Comparison of ENCODE assay signal across 14 cellular contexts in the genomic region with DNA sequence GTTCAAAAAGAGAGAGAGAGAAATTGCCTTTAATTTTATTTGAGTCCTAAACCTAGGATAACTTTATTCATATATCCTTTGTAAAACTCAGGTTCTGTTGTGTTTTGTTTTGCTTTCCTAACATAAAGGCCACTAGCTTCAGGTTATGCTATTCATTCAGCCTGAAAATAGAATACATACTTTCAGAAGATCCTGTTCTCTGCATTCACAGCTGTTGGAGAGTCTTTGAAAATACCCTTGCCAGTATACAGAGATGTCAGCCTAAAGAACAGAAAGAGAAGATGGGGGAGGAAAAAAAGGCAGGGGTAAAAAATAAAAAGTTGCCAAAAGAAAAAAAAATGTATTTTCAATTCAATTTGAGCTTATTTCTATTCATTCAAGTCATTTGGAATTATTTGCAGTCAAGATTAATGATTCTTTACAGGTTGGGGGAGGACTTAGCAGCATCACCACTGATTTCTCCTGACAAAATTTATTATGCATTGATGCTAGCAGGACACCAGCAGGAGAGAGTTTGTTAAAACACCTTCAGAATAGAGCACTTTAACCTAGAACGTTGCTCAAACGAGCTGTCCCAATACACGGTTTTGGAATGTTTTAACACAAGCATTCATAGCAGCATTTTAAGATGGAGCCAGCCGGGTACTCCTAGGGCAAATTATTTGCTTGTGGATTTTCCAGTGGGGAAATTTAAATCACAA.
A peak's percentile ranks its signal among the peaks of the same experiment; 100 is the strongest.
DNase-seq lines count a peak whose midpoint lies in the region; ATAC-seq and TF ChIP-seq lines count a peak whose summit lies in the region.
"Had no signal": no experiment of that assay in that cellular context is flagged by ENCODE, and none has a peak within 500 bp of the region (broad histone marks: within the 10 kb centered on the region; RNA-seq: fewer than 3 reads in every experiment).

No MANE protein-coding gene starts in this region.

- peak overlapping the region; percentile 90 for H3K27ac ChIP-seq in MM.1S (ENCODE audit: low read length)
- H3K27ac ChIP-seq in caudate nucleus (ENCODE audit: low read depth, low read length) = no peak overlapping the region
- H3K27ac ChIP-seq: body of pancreas had no signal

- H3K27me3 ChIP-seq in MM.1S (replicated peaks; ENCODE audit: insufficient read depth, low read length) = no peaks in the 10 kb centered on the region
- H3K27me3 ChIP-seq: body of pancreas had no signal

- no peaks in the 10 kb centered on the region for H4K20me1 ChIP-seq in MM.1S (ENCODE audit: insufficient read depth, low read length)

- ATAC-seq in GM18519 (IDR thresholded peaks at IDR 0.05; ENCODE audit: low FRiP score, unreplicated experiment) (peak; percentile 53), GM21360 (IDR thresholded peaks at IDR 0.05; ENCODE audit: unreplicated experiment) (peak; percentile 74), HG02840 (IDR thresholded peaks at IDR 0.05; ENCODE audit: low FRiP score, unreplicated experiment) (peak; percentile 54), left lobe of liver (no peak)
- ATAC-seq: body of pancreas had no signal

- peak overlapping the region; percentile 48; the same call in 1 of the 2 replicates for H2AFZ ChIP-seq in MM.1S (ENCODE audit: low read length)

- peaks cover 29% of the 10 kb centered on the region; the same call in 1 of the 2 replicates for H3K4me1 ChIP-seq in MM.1S (ENCODE audit: low read length)
- H3K4me1 ChIP-seq: body of pancreas had no signal

- H3K4me3 ChIP-seq in MM.1S (ENCODE audit: low read length) = peak overlapping the region; percentile 25
- H3K4me3 ChIP-seq: body of pancreas had no signal

- no peaks in the 10 kb centered on the region for H3K79me2 ChIP-seq in MM.1S (ENCODE audit: low read length)

- H3K9me3 ChIP-seq in MM.1S (replicated peaks; ENCODE audit: insufficient read depth, low read length) = no peaks in the 10 kb centered on the region
- H3K9me3 ChIP-seq: body of pancreas had no signal

- peak; percentile 23 for TF ChIP-seq CTCF in MM.1S (IDR thresholded peaks at IDR 0.05; ENCODE audit: low read length)

- peak overlapping the region; percentile 66 for H3K4me2 ChIP-seq in MM.1S (ENCODE audit: low read depth, low read length)

- H3F3A ChIP-seq in MM.1S (ENCODE audit: insufficient read depth, low read length) = peaks cover 22% of the 10 kb centered on the region

- no peaks in the 10 kb centered on the region for H3K36me3 ChIP-seq in MM.1S (replicated peaks; ENCODE audit: insufficient read depth, low read length)

- no peaks in the 10 kb centered on the region for H3K9me2 ChIP-seq in MM.1S (replicated peaks; ENCODE audit: insufficient read depth, low read length)

- peak overlapping the region; percentile 56; the same call in 1 of the 2 replicates for H3K9ac ChIP-seq in MM.1S (ENCODE audit: low read length)

- DNase-seq in MM.1S (peak; percentile 58), glomerular visceral epithelial cell (ENCODE audit: extremely low spot score) (no peak), caudate nucleus (lab: John Stamatoyannopoulos, UW) (no peak), 8988T (no peak), left lobe of liver (ENCODE audit: low spot score) (no peak)
- DNase-seq: activated CD8-positive, alpha-beta memory T cell treated with anti-CD3 and anti-CD28 coated beads for 24 hours; body of pancreas; DMS53; effector CD8-positive, alpha-beta T cell; HCEC 1CT; NCI-H1930 had no signal
